Comparison of ENCODE assay signal across 10 cellular contexts in the genomic region with DNA sequence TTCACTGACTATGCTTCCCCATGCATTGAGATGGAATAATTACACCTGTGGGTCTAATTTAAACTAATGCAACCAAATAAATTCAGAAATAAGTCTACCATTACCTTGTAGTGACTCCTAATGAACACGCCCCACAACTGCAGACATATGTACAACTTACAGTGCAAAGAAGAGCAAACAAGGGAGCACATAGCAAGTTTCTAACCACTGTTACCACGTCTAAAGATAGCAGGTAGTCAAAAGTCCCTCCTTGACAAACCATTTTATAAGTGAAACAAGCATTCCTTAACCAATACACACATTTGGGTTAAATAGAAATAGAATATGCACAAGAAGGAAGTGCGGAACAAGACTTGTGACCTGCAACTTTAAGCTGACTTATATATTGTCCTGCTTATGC. TPM values are rescaled to one million over a fixed set of nuclear protein-coding genes. Genes with fewer than 3 reads are reported as not detected.
DNase-seq lines count a peak whose midpoint lies in the region; ATAC-seq and TF ChIP-seq lines count a peak whose summit lies in the region.
"Had no signal": no experiment of that assay in that cellular context is flagged by ENCODE, and none has a peak within 500 bp of the region (broad histone marks: within the 10 kb centered on the region; RNA-seq: fewer than 3 reads in every experiment).

No MANE protein-coding gene starts in this region.

- no peaks in the 10 kb centered on the region for H3K9me3 ChIP-seq in adipocyte (ENCODE audit: control insufficient read depth, low read length)
- H3K9me3 ChIP-seq: lower lobe of right lung had no signal

- H3K4me3 ChIP-seq in GM06990 (replicated peaks; ENCODE audit: low read depth, low read length) (peak overlapping the region; percentile 38), adipocyte (ENCODE audit: low read length) (peak overlapping the region; percentile 72)

- H3K36me3 Mint-ChIP-seq in CD14-positive monocyte, result peaks cover 5 to 12% of the 10 kb centered on the region in 2 donors

- H3K9ac ChIP-seq in adipocyte (ENCODE audit: low read length), result peak overlapping the region; percentile 83

- no peaks in the 10 kb centered on the region for H3K27me3 Mint-ChIP-seq in CD14-positive monocyte (ENCODE audit: low read depth in 3 of 3)

- no peaks in the 10 kb centered on the region for H3K36me3 ChIP-seq in GM06990 (ENCODE audit: control insufficient read depth, insufficient read depth, low read length)
- no peaks in the 10 kb centered on the region for H3K36me3 ChIP-seq in adipocyte (ENCODE audit: control insufficient read depth, insufficient read depth, low read length, severe bottlenecking)
- H3K36me3 ChIP-seq: lower lobe of right lung had no signal

- ATAC-seq in GM19438 (IDR thresholded peaks at IDR 0.05; ENCODE audit: low read depth, unreplicated experiment), result peak; percentile 72
- peak; percentile 81 for ATAC-seq in HG03108 (IDR thresholded peaks at IDR 0.05; ENCODE audit: unreplicated experiment)

- H3K4me1 ChIP-seq in adipocyte (ENCODE audit: control insufficient read depth, insufficient read depth, low read length), result peaks cover 41% of the 10 kb centered on the region

- H3K27ac Mint-ChIP-seq in CD14-positive monocyte, result peak overlapping the region in 3 of 7 donors; percentile 6 to 68 (median 34)

- H3K4me1 Mint-ChIP-seq in CD14-positive monocyte, result peaks cover 51% of the 10 kb centered on the region

- no peak for TF ChIP-seq CTCF in GM06990 (IDR thresholded peaks at IDR 0.05; ENCODE audit: insufficient read depth, low read length, poor library complexity, severe bottlenecking)
- no peak for TF ChIP-seq CTCF in CD14-positive monocyte (IDR thresholded peaks at IDR 0.05)

- DNase-seq in GM06990 (ENCODE audit: extremely low read depth, insufficient read length), result no peak
- no peak for DNase-seq in adipocyte (ENCODE audit: low read depth)
- DNase-seq in CD14-positive monocyte (ENCODE audit: low spot score), result no peak
- no peak for DNase-seq in NCI-H446 (lab: John Stamatoyannopoulos, UW)
- DNase-seq in GOT3 (lab: John Stamatoyannopoulos, UW), result no peak
- no peak for DNase-seq in NCI-H69 (lab: John Stamatoyannopoulos, UW)
- DNase-seq: DMS79, lower lobe of right lung had no signal

- H3K27me3 ChIP-seq in GM06990 (replicated peaks; ENCODE audit: control insufficient read depth, insufficient read depth, low read length) (no peaks in the 10 kb centered on the region), adipocyte (replicated peaks; ENCODE audit: control insufficient read depth, insufficient read depth, low read length) (no peaks in the 10 kb centered on the region)

- intact Hi-C loops in CD14-positive monocyte (cut with micrococcal nuclease), result no loop called here

- no peaks in the 10 kb centered on the region for H3K9me3 Mint-ChIP-seq in CD14-positive monocyte

- peak overlapping the region in 1 of 2 donors; percentile 32 for H3K4me3 Mint-ChIP-seq in CD14-positive monocyte

RNA-seq across cellular contexts. Expression of a gene that starts 20.6 kb away (rescaled TPM):
- polyA plus RNA-seq in CD14-positive monocyte, result 10 to 100 TPM in 1 of 2 donors, 1 to 10 TPM in 1; 6.2 to 14.0 TPM
